22 cellular contexts compared by ENCODE assay signal in genomic region chr11:113849713-113850112, GRCh38. TPM values are rescaled to one million over a fixed set of nuclear protein-coding genes. Genes with fewer than 3 reads are reported as not detected.
DNase-seq lines count a peak whose midpoint lies in the region; ATAC-seq and TF ChIP-seq lines count a peak whose summit lies in the region.
"Had no signal": no experiment of that assay in that cellular context is flagged by ENCODE, and none has a peak within 500 bp of the region (broad histone marks: within the 10 kb centered on the region; RNA-seq: fewer than 3 reads in every experiment).

No MANE protein-coding gene starts in this region.

- no peak overlapping the region for H3K4me3 Mint-ChIP-seq in immature natural killer cell

- intact Hi-C loops in A673 (cut with micrococcal nuclease; ENCODE audit: unreplicated experiment) (no loop called here), Right ventricle myocardium superior (cut with DNase I) (no loop called here)

- TF ChIP-seq CTCF in A673 (conservative IDR thresholded peaks at IDR 0.05; ENCODE audit: low read depth, low read length) = no peak

- H3K9me3 ChIP-seq in A673 (ENCODE audit: low read depth, low read length, poor library complexity, severe bottlenecking) = no peaks in the 10 kb centered on the region
- H3K9me3 ChIP-seq: SJSA1 had no signal

- BruUV-seq in A673 (replicated peaks; lab: Mats Ljungman, UMichigan) = no TSS peak

- peaks cover 0 to 2% (median 0%) of the 10 kb centered on the region in 3 donors for H3K27me3 Mint-ChIP-seq in immature natural killer cell (ENCODE audit: low read depth in 3 of 3)

- H3K27me3 ChIP-seq in H7 (ENCODE audit: control insufficient read depth, insufficient read depth, low read length) (no peaks in the 10 kb centered on the region), A673 (replicated peaks; ENCODE audit: insufficient read depth, low read depth, low read length, poor library complexity) (no peaks in the 10 kb centered on the region)
- H3K27me3 ChIP-seq: SJSA1 had no signal

- peaks cover 22 to 51% (median 28%) of the 10 kb centered on the region in 3 donors for H3K36me3 Mint-ChIP-seq in immature natural killer cell

- H3K4me3 ChIP-seq in H7 (ENCODE audit: insufficient read depth, low read depth, low read length) = no peak overlapping the region
- H3K4me3 ChIP-seq in A673 (ENCODE audit: low read depth, low read length, poor library complexity, severe bottlenecking) = no peak overlapping the region
- H3K4me3 ChIP-seq: SJSA1 had no signal

- H3K4me1 ChIP-seq in A673 (ENCODE audit: insufficient read depth, low read length, poor library complexity, severe bottlenecking) = peaks cover 3% of the 10 kb centered on the region
- H3K4me1 ChIP-seq: SJSA1 had no signal

- H3K36me3 ChIP-seq in H7 (replicated peaks; ENCODE audit: control insufficient read depth, insufficient read depth, low read length) (peaks cover 26% of the 10 kb centered on the region), A673 (ENCODE audit: insufficient read depth, low read length, poor library complexity, severe bottlenecking) (peaks cover 8% of the 10 kb centered on the region)
- H3K36me3 ChIP-seq: SJSA1 had no signal

- ATAC-seq in Right ventricle myocardium superior (ENCODE audit: poor library complexity) = no peak
- ATAC-seq: HCT116, PC-3 had no signal

- POLR2A ChIA-PET in A673 (lab: Charles Lee; ENCODE audit: low non-redundant PET) = no interaction called here

- CTCF ChIA-PET in A673 (lab: Charles Lee) = no interaction called here

- no peaks in the 10 kb centered on the region for H3K9me3 Mint-ChIP-seq in immature natural killer cell

- peak overlapping the region in 4 of 6 donors; percentile 49 to 72 (median 60) for H3K27ac Mint-ChIP-seq in immature natural killer cell

- peaks cover 52 to 68% of the 10 kb centered on the region in 2 donors for H3K4me1 Mint-ChIP-seq in immature natural killer cell

- peak; percentile 63 for DNase-seq in H7
- peak; percentile 86 to 88 for DNase-seq in NCI-H526 (lab: John Stamatoyannopoulos, UW)
- peak; percentile 95 for DNase-seq in iPS DF 19.7 (ENCODE audit: low read depth, low spot score)
- DNase-seq in immature natural killer cell = no peak
- no peak for DNase-seq in NCI-H82 treated with DMSO at 0.1 percent for 48 hours (lab: John Stamatoyannopoulos, UW; ENCODE audit: unreplicated experiment)
- DNase-seq in A673 (ENCODE audit: low spot score) = no peak
- no peak for DNase-seq in COLO668 (lab: John Stamatoyannopoulos, UW; ENCODE audit: unreplicated experiment)
- DNase-seq in Right ventricle myocardium superior = no peak
- DNase-seq: C1 segment of cervical spinal cord, DMS79 treated with DMSO at 0.1 percent for 48 hours, MM.1S, NCI-H1092 treated with DMSO at 0.1 percent for 48 hours, NCI-H1694, NCI-H2081 treated with DMSO at 0.1 percent for 48 hours, NCI-H510A, NCI-H82, PC-3, RPMI8226 had no signal

- H3K27ac ChIP-seq in A673 (ENCODE audit: low read depth, low read length, poor library complexity, severe bottlenecking) = no peak overlapping the region
- H3K27ac ChIP-seq: SJSA1 had no signal

RNA-seq across cellular contexts. Expression of gene USP28, which starts 25.7 kb away (rescaled TPM):
- 88.4 and 142 TPM in 2 replicates for total RNA-seq in H7 (2014; rRNA removed; shearing (Covaris generic))
- 100 to 1,000 TPM; 121 to 185 (median 122) TPM for polyA plus RNA-seq in immature natural killer cell
- total RNA-seq in A673 (2021) (23.7 and 37.6 TPM in 2 replicates), Right ventricle myocardium superior (136 TPM)

RNA-seq across cellular contexts. Expression of gene HTR3B, which starts 54.9 kb away (rescaled TPM):
- total RNA-seq in H7 (2014; rRNA removed; shearing (Covaris generic)) = not detected in 2 replicates
- polyA plus RNA-seq in immature natural killer cell = not detected
- total RNA-seq in A673 (2021) (not detected in 2 replicates), Right ventricle myocardium superior (not detected)
- total RNA-seq: G401, LHCN-M2, PC-3, SJSA1 had no signal

Comparison
In these comparisons a context has a peak if more than half of its experiments do, and no peak if none do; other contexts are left out.
1. DNase-seq: peak in H7 (single experiment), NCI-H526 (2 of 2) and iPS DF 19.7 (single experiment); none in immature natural killer cell (0 of 3), NCI-H82 treated with DMSO at 0.1 percent for 48 hours (single experiment), A673 (single experiment), COLO668 (single experiment) and Right ventricle myocardium superior (single experiment).